Comparison of ENCODE assay signal across 10 cellular contexts in the genomic region with DNA sequence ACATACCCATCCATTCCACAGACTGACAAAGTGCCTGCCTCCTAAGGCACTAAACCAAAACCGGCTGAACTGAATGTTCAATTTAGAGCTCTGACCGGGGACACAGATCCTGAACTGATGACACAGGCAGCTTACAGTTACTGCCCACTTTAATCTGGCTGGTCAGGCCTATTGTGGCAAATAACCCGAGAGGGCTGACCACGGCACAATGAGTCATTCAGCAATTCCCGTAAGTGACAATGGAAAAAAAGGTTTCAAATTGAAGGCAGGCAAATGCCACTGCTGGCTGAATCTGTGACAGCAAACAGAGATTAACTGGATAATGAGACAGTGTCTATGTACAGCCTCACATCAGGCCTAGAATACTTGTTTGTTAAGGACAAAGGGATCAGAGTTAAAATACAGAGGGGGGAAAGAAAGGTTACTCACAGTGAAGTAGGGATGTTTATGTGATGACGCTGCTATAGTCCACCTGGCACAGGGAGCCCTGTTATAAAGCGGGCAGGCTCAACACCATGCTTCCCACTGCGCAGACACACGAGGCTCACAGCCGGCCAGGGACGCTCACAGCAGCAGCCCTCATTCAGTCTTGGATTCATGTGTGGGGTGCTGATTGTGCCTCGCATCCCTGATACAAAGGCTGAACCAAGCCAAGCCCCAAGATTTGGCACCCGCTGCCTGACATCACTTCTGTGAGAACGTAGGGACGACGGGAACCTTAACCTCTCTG. TPM values are rescaled to one million over a fixed set of nuclear protein-coding genes. Genes with fewer than 3 reads are reported as not detected.
DNase-seq lines count a peak whose midpoint lies in the region; ATAC-seq, FAIRE-seq and TF ChIP-seq lines count a peak whose summit lies in the region.
"Had no signal": no experiment of that assay in that cellular context is flagged by ENCODE, and none has a peak within 500 bp of the region (broad histone marks: within the 10 kb centered on the region; RNA-seq: fewer than 3 reads in every experiment).

No MANE protein-coding gene starts in this region.

- H3K36me3 ChIP-seq in SJSA1 (peaks cover 10% of the 10 kb centered on the region), tibial artery (peaks cover 0 to 21% (median 5%) of the 10 kb centered on the region in 3 donors)

- H3K4me1 ChIP-seq in SJSA1 (replicated peaks): peaks cover 15% of the 10 kb centered on the region
- no peaks in the 10 kb centered on the region for H3K4me1 ChIP-seq in tibial artery
- H3K4me1 ChIP-seq: parathyroid adenoma had no signal

- no peak for ATAC-seq in HG02678 (IDR thresholded peaks at IDR 0.05; ENCODE audit: unreplicated experiment)
- ATAC-seq: T-helper 17 cell had no signal

- no peak for FAIRE-seq in H54 (lab: Jason Lieb, UNC)

- H3K27me3 ChIP-seq in SJSA1 (replicated peaks): no peaks in the 10 kb centered on the region
- no peaks in the 10 kb centered on the region for H3K27me3 ChIP-seq in tibial artery

- intact Hi-C loops in tibial artery (cut with DNase I; ENCODE audit: low total_unique reads): no loop called here

- H3K27ac ChIP-seq in SJSA1 (peak overlapping the region; percentile 48), tibial artery (no peak overlapping the region)
- H3K27ac ChIP-seq: parathyroid adenoma had no signal

- TF ChIP-seq POLR2A in H54 (IDR thresholded peaks at IDR 0.05; ENCODE audit: low read depth, low read length): no peak

- DNase-seq in H54 (ENCODE audit: insufficient read length, low spot score) (peak; percentile 50), SJSA1 (ENCODE audit: low read depth in 1 of 2, low spot score in 2 of 2) (peak; percentile 83 to 85), fibroblast of pulmonary artery (ENCODE audit: low read depth) (peak; percentile 70), renal cortical epithelial cell (ENCODE audit: low read depth) (peak; percentile 90), activated gamma-delta T cell (lab: John Stamatoyannopoulos, UW) (no peak), tibial artery (no peak), SK-N-DZ (ENCODE audit: low spot score) (no peak)
- DNase-seq: T-helper 17 cell had no signal

- H3K4me3 ChIP-seq in SJSA1 (no peak overlapping the region), fibroblast of pulmonary artery (replicated peaks; ENCODE audit: low read depth, low read length) (no peak overlapping the region), tibial artery (no peak overlapping the region)

- no peaks in the 10 kb centered on the region for H3K9me3 ChIP-seq in SJSA1 (replicated peaks)
- H3K9me3 ChIP-seq in tibial artery: no peaks in the 10 kb centered on the region

- no peak for TF ChIP-seq CTCF in fibroblast of pulmonary artery (IDR thresholded peaks at IDR 0.05; ENCODE audit: low read length, missing control alignments)
- TF ChIP-seq CTCF in tibial artery (IDR thresholded peaks at IDR 0.05): no peak

RNA-seq across cellular contexts. Expression of gene RTN4IP1, which starts 54.4 kb away (rescaled TPM):
- total RNA-seq in SJSA1 (2014; rRNA removed; shearing (Covaris generic)): 9.1 and 12.8 TPM in 2 replicates
- total RNA-seq in renal cortical epithelial cell: 9.9 and 10.6 TPM in 2 replicates
- polyA plus RNA-seq in SK-N-DZ (2014; cell fraction: cytosol; rRNA removed): 10.5 and 14.2 TPM in 2 replicates
- polyA plus RNA-seq in SK-N-DZ (2014; cell fraction: nucleus; rRNA removed): 4.6 and 8.1 TPM in 2 replicates

RNA-seq across cellular contexts. Expression of gene QRSL1, which starts 54.5 kb away (rescaled TPM):
- total RNA-seq in SJSA1 (2014; rRNA removed; shearing (Covaris generic)): 15.0 and 19.3 TPM in 2 replicates
- 14.2 and 14.8 TPM in 2 replicates for total RNA-seq in renal cortical epithelial cell
- 20.5 and 22.5 TPM in 2 replicates for polyA plus RNA-seq in SK-N-DZ (2014; cell fraction: cytosol; rRNA removed)
- polyA plus RNA-seq in SK-N-DZ (2014; cell fraction: nucleus; rRNA removed): 9.6 and 11.4 TPM in 2 replicates

Comparison
In these comparisons a context has a peak if more than half of its experiments do, and no peak if none do; other contexts are left out.
1. DNase-seq: peak in H54 (single experiment), SJSA1 (2 of 2), fibroblast of pulmonary artery (single experiment) and renal cortical epithelial cell (single experiment); none in activated gamma-delta T cell (single experiment), tibial artery (0 of 2) and SK-N-DZ (single experiment).